Comparison of ENCODE assay signal across 8 cellular contexts in genomic region chr5:98796197-98796972, GRCh38. TPM values are rescaled to one million over a fixed set of nuclear protein-coding genes. Genes with fewer than 3 reads are reported as not detected.
DNase-seq lines count a peak whose midpoint lies in the region; ATAC-seq, FAIRE-seq and TF ChIP-seq lines count a peak whose summit lies in the region.

No MANE protein-coding gene starts in this region.

- FAIRE-seq in K562 (lab: Jason Lieb, UNC) = peak; percentile 75
- FAIRE-seq in islet of Langerhans (lab: Jason Lieb, UNC) = peak; percentile 78

- ATAC-seq in GM19455 (IDR thresholded peaks at IDR 0.05; ENCODE audit: unreplicated experiment) = peak; percentile 88
- ATAC-seq in HG03521 (IDR thresholded peaks at IDR 0.05; ENCODE audit: unreplicated experiment) = peak; percentile 77
- peak; percentile 91 for ATAC-seq in K562

- TF ChIP-seq POLR2A in K562 (conservative IDR thresholded peaks at IDR 0.05) = no peak

- TF ChIP-seq CTCF in K562 (IDR thresholded peaks at IDR 0.05 in 2 of 3, conservative IDR thresholded peaks at IDR 0.05 in 1 of 3; ENCODE audit: insufficient read depth in 2 of 3, low read depth in 1 of 3, low read length in 3 of 3) = peak; percentile 52 to 75 (median 65); a peak in 5 of 6 replicates

- no peak overlapping the region for H3K9ac ChIP-seq in K562 (ENCODE audit: insufficient read depth in 1 of 2, low read depth in 2 of 2, low read length in 2 of 2)

- peaks cover 0 to 6% of the 10 kb centered on the region in 2 experiments; a peak in 3 of 5 replicates for H3K27me3 ChIP-seq in K562 (ENCODE audit: control insufficient read depth in 2 of 2, insufficient read depth in 2 of 2, low read length in 2 of 2)

- no peak overlapping the region for H3K4me3 ChIP-seq in K562

- intact Hi-C loops in K562 (cut with micrococcal nuclease) (loop anchor here (5.0 to 10.0 kb wide), 2 partner anchors 266 to 1562 kb away; no protein-coding TSS in a partner anchor), posterior vena cava (cut with DNase I) (no loop called here)

- POLR2A ChIA-PET in K562 (lab: Yijun Ruan, JAX) = interaction anchor here (0.6 to 1.2 kb wide), 4 partner anchors 16 to 1743 kb away, joined by 3 to 5 read pairs (median 3); no protein-coding TSS in a partner anchor

- in situ Hi-C loops in SK-MEL-5 (cut with HindIII; ENCODE audit: low pct_unique_long_range_greater_than_20kb, low sequenced_read_pairs) = no loop called here
- in situ Hi-C loops in K562 (cut with MboI) = no loop called here

- H3K27ac ChIP-seq in K562 (ENCODE audit: extremely low read depth, low read depth, low read length) = no peak overlapping the region

- no peak overlapping the region for H3K4me2 ChIP-seq in K562 (ENCODE audit: insufficient read depth, low read length)

- 0 out of 5 replicates have a peak, but pooled peaks cover 0 to 3% of the 10 kb centered on the region in 2 experiments for H3K4me1 ChIP-seq in K562 (replicated peaks in 1 of 2; ENCODE audit: control insufficient read depth in 2 of 2, insufficient read depth in 2 of 2, low read length in 2 of 2)

- no peaks in the 10 kb centered on the region for H3K9me1 ChIP-seq in K562 (ENCODE audit: control insufficient read depth, insufficient read depth, low read length)

- H3K36me3 ChIP-seq in K562 (ENCODE audit: control insufficient read depth, insufficient read depth, low read length) = no peaks in the 10 kb centered on the region

- H3K9me3 ChIP-seq in K562 (replicated peaks; ENCODE audit: control insufficient read depth, insufficient read depth, low read depth, low read length) = no peaks in the 10 kb centered on the region

- H4K20me1 ChIP-seq in K562 (replicated peaks; ENCODE audit: control insufficient read depth, insufficient read depth, low read length) = no peaks in the 10 kb centered on the region

- WGBS in K562 (ENCODE audit: insufficient coverage, low coverage, missing lambda C conversion rate) = 0% methylated on average over 7 of the region's 7 CpGs

- no peaks in the 10 kb centered on the region for H3K79me2 ChIP-seq in K562 (ENCODE audit: control insufficient read depth, insufficient read depth, low read length)

- peak; percentile 31 to 65; a peak in 3 of 4 replicates for TF ChIP-seq RAD21 in K562 (CRISPR knock-in tag; conservative IDR thresholded peaks at IDR 0.05 in 1 of 2, IDR thresholded peaks at IDR 0.05 in 1 of 2)

- TF ChIP-seq EP300 in K562 (IDR thresholded peaks at IDR 0.05; ENCODE audit: low read length) = no peak

- BruUV-seq in K562 (replicated peaks; lab: Mats Ljungman, UMichigan) = no TSS peak

- no peak overlapping the region for H2AFZ ChIP-seq in K562 (ENCODE audit: low read depth, low read length)

- DNase-seq in EL (peak; percentile 76), SK-MEL-5 (ENCODE audit: low read depth, low spot score) (peak; percentile 74), K562 (ENCODE audit: extremely low read depth in 1 of 4, low spot score in 3 of 4) (peak; percentile 51 to 68 (median 54)), posterior vena cava (ENCODE audit: low spot score) (no peak)
- DNase-seq in stimulated activated CD4-positive, alpha-beta T cell treated with anti-CD3 and anti-CD28 coated beads, Interleukin-4, amount 100 ng/mL, for 48 hours (ENCODE audit: low read depth in 2 of 2) = peak; percentile 11 to 27

- CTCF ChIA-PET in K562 (lab: Yijun Ruan, JAX; ENCODE audit: low intra/inter-chr PET ratio) = no interaction called here

TF ChIP-seq in K562, 482 proteins besides CTCF, POLR2A, EP300 and RAD21:
- TF ChIP-seq ZNF24 (IDR thresholded peaks at IDR 0.05) (no peak), TEAD2 (tag; IDR thresholded peaks at IDR 0.05) (peak; percentile 54; the same call in 1 of the 2 replicates), L3MBTL2 (IDR thresholded peaks at IDR 0.05) (no peak), BRCA1 (IDR thresholded peaks at IDR 0.05) (no peak), BRCA1 (CRISPR knock-in tag; IDR thresholded peaks at IDR 0.05) (no peak), HBP1 (CRISPR knock-in tag; IDR thresholded peaks at IDR 0.05) (no peak), TEAD4 (IDR thresholded peaks at IDR 0.05; ENCODE audit: low read length) (peak; percentile 48), TEAD4 (CRISPR knock-in tag; IDR thresholded peaks at IDR 0.05; ENCODE audit: borderline replicate concordance) (no peak), RFX7 (CRISPR knock-in tag; IDR thresholded peaks at IDR 0.05) (no peak), TEAD1 (CRISPR knock-in tag; IDR thresholded peaks at IDR 0.05) (0 out of 4 replicates have a peak, but pooled peaks of 1 of the 2 experiments have one; percentile 39), HEY1 (CRISPR knock-in tag; IDR thresholded peaks at IDR 0.05; ENCODE audit: borderline replicate concordance) (no peak), SMC3 (conservative IDR thresholded peaks at IDR 0.05; ENCODE audit: insufficient read depth, low read depth, low read length) (peak; percentile 50; the same call in 1 of the 2 replicates)
TF ChIP-seq in K562: peak in this region for 4.

RNA-seq across cellular contexts. Expression of gene RGMB, which starts 22.9 kb away (rescaled TPM):
- total RNA-seq in SK-MEL-5 (2014; rRNA removed; shearing (Covaris generic)) = 14.9 and 18.3 TPM in 2 replicates
- polyA plus RNA-seq in SK-MEL-5 (2015; cell fraction: cytosol; rRNA removed) = 26.6 and 32.9 TPM in 2 replicates
- 62.9 and 67.4 TPM in 2 replicates for polyA plus RNA-seq in SK-MEL-5 (2015; cell fraction: nucleus; rRNA removed)
- not detected in 2 replicates for total RNA-seq in K562 (2011; cell fraction: chromatin; rRNA removed; ENCODE audit: low replicate concordance)
- not detected in 2 replicates for total RNA-seq in K562 (2011; cell fraction: nucleolus; rRNA removed)
- not detected in 2 replicates for total RNA-seq in K562 (2011; cell fraction: nucleoplasm; rRNA removed)
- 0.08 TPM in 1 of 2 replicates, not detected in the other for total RNA-seq in K562 (2014; rRNA removed)
- not detected in 2 replicates for total RNA-seq in K562 (2014; rRNA removed; fragmentation: Illumina TruSeq; extraction: Trizol)
- total RNA-seq in K562 (2015; rRNA removed; fragmentation: Illumina TruSeq; extraction: Trizol) = not detected in 2 replicates
- total RNA-seq in K562 (2021) = 0.31 and 0.38 TPM in 2 replicates
- polyA plus RNA-seq in K562 (2011; rRNA removed) = not detected in 2 replicates
- not detected in 2 replicates for polyA plus RNA-seq in K562 (2011; cell fraction: cytosol; rRNA removed)
- polyA plus RNA-seq in K562 (2011; cell fraction: nucleus; rRNA removed) = 0.10 TPM in 1 of 2 replicates, not detected in the other
- 0.11 TPM in 1 of 2 replicates, not detected in the other for polyA plus RNA-seq in K562 (2012)
- polyA plus RNA-seq in K562 (2014; fragmentation: Illumina TruSeq; extraction: Trizol) = not detected in 2 replicates
- not detected for polyA plus RNA-seq in K562 (2014; fragmentation: Nextera tagmentation; extraction: Ambion mirVana)
- 0.03 TPM in 1 of 2 replicates, not detected in the other for polyA plus RNA-seq in K562 (2014; rRNA removed)
- polyA minus RNA-seq in K562 (2011; rRNA and poly(A)+ RNA removed) = not detected in 2 replicates
- polyA minus RNA-seq in K562 (2011; cell fraction: cytosol; rRNA and poly(A)+ RNA removed) = not detected in 2 replicates
- polyA minus RNA-seq in K562 (2011; cell fraction: nucleus; rRNA and poly(A)+ RNA removed) = 0.13 TPM in 1 of 2 replicates, not detected in the other
- 10 to 100 TPM; 10.9 to 12.9 TPM for total RNA-seq in posterior vena cava

Comparison
In these comparisons a context has a peak if more than half of its experiments do, and no peak if none do; other contexts are left out.
1. RNA of gene RGMB, which starts 22.9 kb away (total RNA-seq): 14.9 to 18.3 TPM in SK-MEL-5 and 10.9 to 12.9 TPM in posterior vena cava; 0.08 to 0.38 TPM in K562; every median in the first group is over 4 times any median in the second.
2. Peak in every context shown above with its lines, with median percentiles within 50 percentile points of each other: ATAC-seq.